8 cellular contexts compared by ENCODE assay signal in genomic region chr1:8822383-8823294, GRCh38. TPM values are rescaled to one million over a fixed set of nuclear protein-coding genes. Genes with fewer than 3 reads are reported as not detected.
DNase-seq lines count a peak whose midpoint lies in the region; ATAC-seq and TF ChIP-seq lines count a peak whose summit lies in the region.

No MANE protein-coding gene starts in this region.

- CTCF ChIA-PET in OCI-LY7 (lab: Charles Lee; ENCODE audit: unreplicated experiment) = no interaction called here

- H3K9ac ChIP-seq in colonic mucosa (ENCODE audit: low read depth in 2 of 2, low read length in 2 of 2) = peak overlapping the region in 1 of 2 donors; percentile 0
- H3K9ac ChIP-seq in mucosa of rectum (ENCODE audit: low read depth in 1 of 2, low read length in 2 of 2) = peak overlapping the region in 1 of 2 donors; percentile 0

- BruUV-seq in OCI-LY7 (replicated peaks; lab: Mats Ljungman, UMichigan) = no TSS peak

- H3K4me2 ChIP-seq in OCI-LY7 (ENCODE audit: low read length) = no peak overlapping the region

- 53 to 55% methylated on average over 10 of the region's 10 CpGs for WGBS in testis, 2 donors

- H2AFZ ChIP-seq in OCI-LY7 (ENCODE audit: low read length) = no peak overlapping the region

- H3K9me2 ChIP-seq in OCI-LY7 (ENCODE audit: insufficient read depth, low read length) = no peaks in the 10 kb centered on the region

- DNase-seq in EH (ENCODE audit: low read depth) (peak; percentile 99), NCI-H2196 treated with DMSO at 0.1 percent for 48 hours (lab: John Stamatoyannopoulos, UW; ENCODE audit: unreplicated experiment) (peak; percentile 81), colonic mucosa (peak; percentile 30), substantia nigra (lab: John Stamatoyannopoulos, UW) (no peak), testis (no peak), OCI-LY7 (ENCODE audit: low spot score) (no peak), natural killer cell (no peak)

- TF ChIP-seq CTCF in colonic mucosa (IDR thresholded peaks at IDR 0.05) (no peak), testis (IDR thresholded peaks at IDR 0.05) (no peak), OCI-LY7 (conservative IDR thresholded peaks at IDR 0.05; ENCODE audit: low read length) (no peak), natural killer cell (IDR thresholded peaks at IDR 0.05) (no peak)

- no peaks in the 10 kb centered on the region for H3K9me3 Mint-ChIP-seq in natural killer cell

- no peak for TF ChIP-seq POLR2A in testis (IDR thresholded peaks at IDR 0.05)

- H3K27ac ChIP-seq in colonic mucosa (peak overlapping the region; percentile 49), mucosa of rectum (ENCODE audit: low read depth in 2 of 2, low read length in 2 of 2) (peak overlapping the region; percentile 48 to 72), substantia nigra (ENCODE audit: low read depth, low read length, poor library complexity, severe bottlenecking) (no peak overlapping the region), testis (no peak overlapping the region), OCI-LY7 (ENCODE audit: low read depth, low read length, poor library complexity, severe bottlenecking) (no peak overlapping the region)

- intact Hi-C loops in colonic mucosa (cut with DNase I) (no loop called here), testis (cut with DNase I; ENCODE audit: low total_unique reads) (no loop called here), OCI-LY7 (cut with micrococcal nuclease; ENCODE audit: unreplicated experiment) (no loop called here), natural killer cell (cut with micrococcal nuclease) (no loop called here)

- H3K27me3 ChIP-seq in colonic mucosa (no peaks in the 10 kb centered on the region), mucosa of rectum (ENCODE audit: control insufficient read depth in 2 of 2, insufficient read depth in 2 of 2, low read length in 2 of 2) (no peaks in the 10 kb centered on the region), testis (no peaks in the 10 kb centered on the region)

- H3K4me3 ChIP-seq in colonic mucosa = no peak overlapping the region
- H3K4me3 ChIP-seq in mucosa of rectum (ENCODE audit: low read length in 2 of 2) = no peak overlapping the region
- no peak overlapping the region for H3K4me3 ChIP-seq in testis
- H3K4me3 ChIP-seq in OCI-LY7 (ENCODE audit: low read depth, low read length, poor library complexity, severe bottlenecking) = no peak overlapping the region

- peaks cover 7 to 13% of the 10 kb centered on the region in 2 donors for H3K4me1 Mint-ChIP-seq in natural killer cell

- no peaks in the 10 kb centered on the region for H3K36me3 Mint-ChIP-seq in natural killer cell

- H3K36me3 ChIP-seq in colonic mucosa = no peaks in the 10 kb centered on the region
- H3K36me3 ChIP-seq in mucosa of rectum (ENCODE audit: control insufficient read depth in 2 of 2, insufficient read depth in 2 of 2, low read length in 2 of 2) = no peaks in the 10 kb centered on the region
- H3K36me3 ChIP-seq in testis (ENCODE audit: low read depth, missing control alignments) = no peaks in the 10 kb centered on the region
- H3K36me3 ChIP-seq in OCI-LY7 (ENCODE audit: insufficient read depth, low read length) = no peaks in the 10 kb centered on the region

- ATAC-seq in natural killer cell = no peak

- H4K20me1 ChIP-seq in OCI-LY7 (ENCODE audit: insufficient read depth, low read length) = no peaks in the 10 kb centered on the region

- POLR2A ChIA-PET in OCI-LY7 (lab: Charles Lee) = interaction anchor here (0.7 kb wide), 1 partner anchor 125 kb away, joined by 3 read pairs; no protein-coding TSS in a partner anchor

- H3K79me2 ChIP-seq in OCI-LY7 (ENCODE audit: insufficient read depth, low read depth, low read length) = no peaks in the 10 kb centered on the region

- H3K4me1 ChIP-seq in colonic mucosa (peaks cover 8% of the 10 kb centered on the region), mucosa of rectum (ENCODE audit: control insufficient read depth in 2 of 2, insufficient read depth in 2 of 2, low read length in 2 of 2) (peaks cover 4 to 6% of the 10 kb centered on the region in 2 donors), testis (peaks cover 11% of the 10 kb centered on the region), OCI-LY7 (ENCODE audit: insufficient read depth, low read length, poor library complexity, severe bottlenecking) (peaks cover 18% of the 10 kb centered on the region)

- H3K27me3 Mint-ChIP-seq in natural killer cell (ENCODE audit: low read depth in 2 of 2) = no peaks in the 10 kb centered on the region

- no peaks in the 10 kb centered on the region for H3K9me3 ChIP-seq in colonic mucosa
- H3K9me3 ChIP-seq in mucosa of rectum (ENCODE audit: control insufficient read depth in 2 of 2, low read length in 2 of 2) = no peaks in the 10 kb centered on the region
- H3K9me3 ChIP-seq in testis = no peaks in the 10 kb centered on the region
- H3K9me3 ChIP-seq in OCI-LY7 (ENCODE audit: low read length) = no peaks in the 10 kb centered on the region

- H3K4me3 Mint-ChIP-seq in natural killer cell = no peak overlapping the region

- no peak overlapping the region for H3K27ac Mint-ChIP-seq in natural killer cell

RNA-seq across cellular contexts. Expression of gene RERE, which starts 5.2 kb away (rescaled TPM):
- total RNA-seq in colonic mucosa (100 to 1,000 TPM in 1 of 2 donors, 10 to 100 TPM in 1; 96.0 to 105 TPM), testis (100 to 1,000 TPM; 203 to 229 TPM), OCI-LY7 (2022) (183 and 211 TPM in 2 replicates), natural killer cell (10 to 100 TPM; 67.7 to 76.0 (median 73.0) TPM)
- polyA plus RNA-seq in testis (ENCODE audit: insufficient read depth, low read depth, low replicate concordance) = 90.8 TPM
- 73.1 and 81.5 TPM in 2 replicates for total RNA-seq in OCI-LY7 (2014; rRNA removed; shearing (Covaris generic))

RNA-seq across cellular contexts. Expression of gene ENO1, which starts 55.8 kb away (rescaled TPM):
- total RNA-seq in colonic mucosa (1,000 to 10,000 TPM in 1 of 2 donors, 100 to 1,000 TPM in 1; 982 to 1,067 TPM), testis (100 to 1,000 TPM; 310 to 380 TPM), OCI-LY7 (2022) (884 and 1,337 TPM in 2 replicates), natural killer cell (100 to 1,000 TPM; 254 to 299 (median 266) TPM)
- polyA plus RNA-seq in testis (ENCODE audit: insufficient read depth, low read depth, low replicate concordance) = 589 TPM
- 1,017 and 1,033 TPM in 2 replicates for total RNA-seq in OCI-LY7 (2014; rRNA removed; shearing (Covaris generic))

Comparison
In these comparisons a context has a peak if more than half of its experiments do, and no peak if none do; other contexts are left out.
1. DNase-seq: peak in EH (single experiment), NCI-H2196 treated with DMSO at 0.1 percent for 48 hours (single experiment) and colonic mucosa (single experiment); none in substantia nigra (0 of 49), testis (single experiment), OCI-LY7 (single experiment) and natural killer cell (single experiment).
2. H3K27ac ChIP-seq: peak in colonic mucosa (single experiment) and mucosa of rectum (2 of 2); none in substantia nigra (single experiment), testis (0 of 2) and OCI-LY7 (single experiment).